In the genomic region with DNA sequence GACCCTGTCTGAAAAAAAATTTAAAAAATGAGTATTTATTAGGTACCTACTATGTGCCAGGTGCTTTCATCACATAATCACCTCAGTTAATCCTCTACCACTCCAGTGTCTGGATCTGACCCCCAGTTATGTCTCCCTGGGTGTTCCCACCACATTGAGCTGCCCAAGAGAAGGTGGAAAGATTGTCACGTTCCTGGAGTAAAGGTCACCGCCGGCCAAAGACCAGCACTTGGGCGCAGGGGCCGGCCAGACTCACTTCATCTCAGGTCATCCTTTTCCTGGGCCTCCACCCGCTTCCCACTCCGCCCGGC, we compare ENCODE assay signal across 9 cellular contexts. TPM values are rescaled to one million over a fixed set of nuclear protein-coding genes. Genes with fewer than 3 reads are reported as not detected.
A peak's percentile ranks its signal among the peaks of the same experiment; 100 is the strongest.
DNase-seq lines count a peak whose midpoint lies in the region; ATAC-seq and TF ChIP-seq lines count a peak whose summit lies in the region.
"Had no signal": no experiment of that assay in that cellular context is flagged by ENCODE, and none has a peak within 500 bp of the region (broad histone marks: within the 10 kb centered on the region; RNA-seq: fewer than 3 reads in every experiment).

No MANE protein-coding gene starts in this region.

- H3K27me3 ChIP-seq in BLaER1, result no peaks in the 10 kb centered on the region
- no peaks in the 10 kb centered on the region for H3K27me3 ChIP-seq in endodermal cell (ENCODE audit: control insufficient read depth, insufficient read depth, low read length, poor library complexity, severe bottlenecking)

- H3K4me3 ChIP-seq in BLaER1 (peak overlapping the region; percentile 92), NB4 (ENCODE audit: low read depth, low read length) (peak overlapping the region; percentile 84), endodermal cell (ENCODE audit: low read length) (peak overlapping the region; percentile 92)

- peak overlapping the region; percentile 97 for H3K9ac ChIP-seq in BLaER1
- peak overlapping the region; percentile 85 for H3K9ac ChIP-seq in endodermal cell (ENCODE audit: extremely low read depth, low read length, poor library complexity, severe bottlenecking)

- peaks cover 28% of the 10 kb centered on the region for H3K4me1 Mint-ChIP-seq in endodermal cell
- H3K4me1 Mint-ChIP-seq in nephron progenitor cell, result peaks cover 25% of the 10 kb centered on the region

- peaks cover 51% of the 10 kb centered on the region for H3K4me1 ChIP-seq in BLaER1
- peaks cover 17% of the 10 kb centered on the region for H3K4me1 ChIP-seq in endodermal cell (ENCODE audit: control insufficient read depth, insufficient read depth, low read length)

- H3K36me3 ChIP-seq in BLaER1 (peaks cover 42% of the 10 kb centered on the region), endodermal cell (ENCODE audit: control insufficient read depth, insufficient read depth, low read length) (peaks cover 47% of the 10 kb centered on the region)

- H3K9me3 ChIP-seq in BLaER1 (no peaks in the 10 kb centered on the region), endodermal cell (ENCODE audit: control insufficient read depth, low read length) (no peaks in the 10 kb centered on the region)

- H4K20me1 ChIP-seq in BLaER1, result peaks cover 32% of the 10 kb centered on the region; the same call in 1 of the 2 replicates

- H3K27ac ChIP-seq in BLaER1 (peak overlapping the region; percentile 98), endodermal cell (ENCODE audit: low read depth, low read length) (peak overlapping the region; percentile 90)

- no peaks in the 10 kb centered on the region for H3K27me3 Mint-ChIP-seq in endodermal cell (ENCODE audit: insufficient read depth)
- no peaks in the 10 kb centered on the region for H3K27me3 Mint-ChIP-seq in nephron progenitor cell (ENCODE audit: low read depth, poor library complexity)

- TF ChIP-seq POLR2A in NB4 (IDR thresholded peaks at IDR 0.05; ENCODE audit: extremely low read depth, insufficient read length), result no peak

- peak overlapping the region; percentile 94 for H3K4me2 ChIP-seq in BLaER1

- ATAC-seq in GM19455 (IDR thresholded peaks at IDR 0.05; ENCODE audit: unreplicated experiment) (no peak), HG02840 (IDR thresholded peaks at IDR 0.05; ENCODE audit: low FRiP score, unreplicated experiment) (no peak), GM18517 (IDR thresholded peaks at IDR 0.05; ENCODE audit: unreplicated experiment) (no peak), HG02884 (IDR thresholded peaks at IDR 0.05; ENCODE audit: unreplicated experiment) (no peak)

- peaks cover 39% of the 10 kb centered on the region for H3K36me3 Mint-ChIP-seq in endodermal cell (ENCODE audit: low read depth)
- peaks cover 15% of the 10 kb centered on the region for H3K36me3 Mint-ChIP-seq in nephron progenitor cell (ENCODE audit: low read depth)

- DNase-seq in NB4 (ENCODE audit: low read depth) (no peak), endodermal cell (no peak), nephron progenitor cell (no peak)

- H3K27ac Mint-ChIP-seq in endodermal cell (peak overlapping the region; percentile 94), nephron progenitor cell (peak overlapping the region; percentile 96)

- TF ChIP-seq CTCF in NB4 (IDR thresholded peaks at IDR 0.05; ENCODE audit: low read depth, low read length), result no peak
- TF ChIP-seq CTCF in endodermal cell (conservative IDR thresholded peaks at IDR 0.05), result no peak
- TF ChIP-seq CTCF in nephron progenitor cell (IDR thresholded peaks at IDR 0.05), result no peak

- H3K4me3 Mint-ChIP-seq in endodermal cell (peak overlapping the region; percentile 95), nephron progenitor cell (peak overlapping the region; percentile 91)

- H3K9me3 Mint-ChIP-seq in endodermal cell (no peaks in the 10 kb centered on the region), nephron progenitor cell (no peaks in the 10 kb centered on the region)

- WGBS in endodermal cell (ENCODE audit: insufficient coverage in 1 of 2, insufficient read length in 1 of 2), 2 experiments, result 9 to 12% methylated on average over 7 to 8 of the region's 8 CpGs

RNA-seq across cellular contexts. Expression of gene PYCR2, which starts 0.7 kb away (rescaled TPM):
- 100 to 1,000 TPM in 1 of 2 donors, 10 to 100 TPM in 1; 94.5 to 101 TPM for total RNA-seq in endodermal cell
- 74.6 TPM for polyA plus RNA-seq in endodermal cell (2013, experiment 1 of 2)
- 71.4 TPM for polyA plus RNA-seq in endodermal cell (2013, experiment 2 of 2)

RNA-seq across cellular contexts. Expression of gene LEFTY2, which starts 17.7 kb away (rescaled TPM):
- total RNA-seq in endodermal cell, result 100 to 1,000 TPM; 272 to 938 TPM
- 318 TPM for polyA plus RNA-seq in endodermal cell (2013, experiment 1 of 2)
- polyA plus RNA-seq in endodermal cell (2013, experiment 2 of 2), result 376 TPM
- total RNA-seq: activated CD8-positive, alpha-beta memory T cell treated with anti-CD3 and anti-CD28 coated beads for 36 hours had no signal

RNA-seq across cellular contexts. Expression of gene LEFTY1, which starts 34.4 kb away (rescaled TPM):
- 100 to 1,000 TPM in 1 of 2 donors, 10 to 100 TPM in 1; 76.0 to 660 TPM for total RNA-seq in endodermal cell
- polyA plus RNA-seq in endodermal cell (2013, experiment 1 of 2), result 184 TPM
- polyA plus RNA-seq in endodermal cell (2013, experiment 2 of 2), result 274 TPM
- total RNA-seq: activated CD8-positive, alpha-beta memory T cell treated with anti-CD3 and anti-CD28 coated beads for 36 hours had no signal

RNA-seq across cellular contexts. Expression of gene TMEM63A, which starts 41.2 kb away (rescaled TPM):
- 100 to 1,000 TPM; 194 to 232 TPM for total RNA-seq in endodermal cell
- polyA plus RNA-seq in endodermal cell (2013, experiment 1 of 2), result 34.7 TPM
- 38.8 TPM for polyA plus RNA-seq in endodermal cell (2013, experiment 2 of 2)
